ENCODE assay signal across 1 cellular context in the genomic region with DNA sequence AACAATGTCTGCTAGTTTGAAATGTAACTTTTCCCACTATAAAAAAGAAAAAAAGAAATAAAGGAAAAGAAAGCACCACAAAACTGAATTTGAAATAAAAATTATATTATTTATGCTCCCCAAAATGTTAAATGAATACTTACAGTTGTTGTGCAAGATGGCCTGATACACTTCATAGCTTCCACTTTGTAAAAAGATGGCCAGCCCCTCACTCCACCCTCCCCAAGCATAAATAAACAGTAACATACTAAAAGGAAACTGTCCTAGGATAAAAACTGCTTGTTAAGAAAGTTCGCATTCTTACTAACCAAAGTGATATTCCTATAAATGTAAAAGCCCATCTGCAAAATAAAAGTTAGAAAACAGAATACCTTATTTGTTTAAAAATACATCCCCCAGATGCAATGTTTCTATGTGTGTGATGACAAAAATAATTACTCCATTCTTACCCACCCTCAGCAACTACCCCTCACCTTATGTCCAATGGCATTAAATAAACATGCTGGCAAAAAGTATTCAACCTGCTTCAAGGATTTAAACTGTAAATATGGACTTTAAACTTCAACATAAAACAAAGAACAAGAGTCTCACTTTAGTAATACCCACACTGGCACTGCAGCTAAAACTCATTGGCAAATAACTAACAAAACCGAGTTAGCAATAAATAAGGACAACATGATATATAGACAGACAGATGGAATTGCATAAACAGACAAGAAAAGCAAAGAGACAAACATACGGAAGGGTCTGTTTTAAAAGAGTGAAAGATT.
A peak's percentile ranks its signal among the peaks of the same experiment; 100 is the strongest.
TF ChIP-seq lines count a peak whose summit lies in the region.

No MANE protein-coding gene starts in this region.

TF ChIP-seq in HepG2, 621 proteins besides CTCF, POLR2A, EP300 and RAD21 (continued from another document):
- TF ChIP-seq, protein P1, sequence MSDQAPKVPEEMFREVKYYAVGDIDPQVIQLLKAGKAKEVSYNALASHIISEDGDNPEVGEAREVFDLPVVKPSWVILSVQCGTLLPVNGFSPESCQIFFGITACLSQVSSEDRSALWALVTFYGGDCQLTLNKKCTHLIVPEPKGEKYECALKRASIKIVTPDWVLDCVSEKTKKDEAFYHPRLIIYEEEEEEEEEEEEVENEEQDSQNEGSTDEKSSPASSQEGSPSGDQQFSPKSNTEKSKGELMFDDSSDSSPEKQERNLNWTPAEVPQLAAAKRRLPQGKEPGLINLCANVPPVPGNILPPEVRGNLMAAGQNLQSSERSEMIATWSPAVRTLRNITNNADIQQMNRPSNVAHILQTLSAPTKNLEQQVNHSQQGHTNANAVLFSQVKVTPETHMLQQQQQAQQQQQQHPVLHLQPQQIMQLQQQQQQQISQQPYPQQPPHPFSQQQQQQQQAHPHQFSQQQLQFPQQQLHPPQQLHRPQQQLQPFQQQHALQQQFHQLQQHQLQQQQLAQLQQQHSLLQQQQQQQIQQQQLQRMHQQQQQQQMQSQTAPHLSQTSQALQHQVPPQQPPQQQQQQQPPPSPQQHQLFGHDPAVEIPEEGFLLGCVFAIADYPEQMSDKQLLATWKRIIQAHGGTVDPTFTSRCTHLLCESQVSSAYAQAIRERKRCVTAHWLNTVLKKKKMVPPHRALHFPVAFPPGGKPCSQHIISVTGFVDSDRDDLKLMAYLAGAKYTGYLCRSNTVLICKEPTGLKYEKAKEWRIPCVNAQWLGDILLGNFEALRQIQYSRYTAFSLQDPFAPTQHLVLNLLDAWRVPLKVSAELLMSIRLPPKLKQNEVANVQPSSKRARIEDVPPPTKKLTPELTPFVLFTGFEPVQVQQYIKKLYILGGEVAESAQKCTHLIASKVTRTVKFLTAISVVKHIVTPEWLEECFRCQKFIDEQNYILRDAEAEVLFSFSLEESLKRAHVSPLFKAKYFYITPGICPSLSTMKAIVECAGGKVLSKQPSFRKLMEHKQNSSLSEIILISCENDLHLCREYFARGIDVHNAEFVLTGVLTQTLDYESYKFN (CRISPR knock-in tag; conservative IDR thresholded peaks at IDR 0.05), result peak; percentile 56; the same call in 1 of the 2 replicates
- no peak for TF ChIP-seq MNT (IDR thresholded peaks at IDR 0.05)
- peak; percentile 48 for TF ChIP-seq FOXA3 (CRISPR knock-in tag; IDR thresholded peaks at IDR 0.05)
